In the genomic region with DNA sequence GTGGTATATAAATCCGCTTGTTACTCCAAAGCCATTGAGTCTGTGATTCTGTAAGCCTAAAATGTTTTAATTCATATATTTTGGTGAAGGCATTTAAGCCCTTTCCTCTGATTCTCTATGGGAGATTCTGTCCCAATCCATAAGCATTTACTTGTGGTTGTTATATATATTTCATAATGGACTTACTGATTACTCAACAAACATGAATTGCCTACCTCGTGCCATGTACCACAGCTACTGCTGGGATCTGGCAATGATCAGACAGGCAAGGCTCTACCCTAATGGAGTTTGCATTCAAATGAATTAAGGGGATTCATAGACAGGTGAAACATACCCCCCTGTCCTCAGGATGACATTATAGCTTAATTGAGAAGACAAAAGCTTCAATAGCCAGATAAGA, we compare ENCODE assay signal across 22 cellular contexts. TPM values are rescaled to one million over a fixed set of nuclear protein-coding genes. Genes with fewer than 3 reads are reported as not detected.
A peak's percentile ranks its signal among the peaks of the same experiment; 100 is the strongest.
DNase-seq lines count a peak whose midpoint lies in the region; TF ChIP-seq lines count a peak whose summit lies in the region.
"Had no signal": no experiment of that assay in that cellular context is flagged by ENCODE, and none has a peak within 500 bp of the region (broad histone marks: within the 10 kb centered on the region; RNA-seq: fewer than 3 reads in every experiment).

No MANE protein-coding gene starts in this region.

- H3K36me3 ChIP-seq in KOPT-K1 (ENCODE audit: insufficient read depth, low read length): peaks cover 73% of the 10 kb centered on the region
- peaks cover 97% of the 10 kb centered on the region for H3K36me3 ChIP-seq in OCI-LY7 (ENCODE audit: insufficient read depth, low read length)
- peaks cover 10 to 53% of the 10 kb centered on the region in 2 experiments for H3K36me3 ChIP-seq in mesenchymal stem cell (ENCODE audit: control insufficient read depth in 1 of 2, insufficient read depth in 2 of 2, low read depth in 1 of 2, low read length in 2 of 2)
- H3K36me3 ChIP-seq in testis (ENCODE audit: low read depth, missing control alignments): no peaks in the 10 kb centered on the region
- H3K36me3 ChIP-seq: BE2C, ovary, uterus had no signal

- no peak overlapping the region for H3K4me3 Mint-ChIP-seq in activated T-cell treated with anti-CD3 and anti-CD28 coated beads, Interleukin-2, amount 50 U/mL, for 24 hours

- H3K27ac ChIP-seq in KOPT-K1 (ENCODE audit: low read depth, low read length, poor library complexity, severe bottlenecking) (peak overlapping the region; percentile 100), OCI-LY7 (ENCODE audit: low read depth, low read length, poor library complexity, severe bottlenecking) (peak overlapping the region; percentile 97), mesenchymal stem cell (ENCODE audit: low read length, poor library complexity, severe bottlenecking) (no peak overlapping the region), testis (no peak overlapping the region)
- H3K27ac ChIP-seq: 22Rv1, ovary, uterus had no signal

- H3K9me3 ChIP-seq in KOPT-K1 (ENCODE audit: insufficient read depth, low read length, poor library complexity, severe bottlenecking): no peaks in the 10 kb centered on the region
- H3K9me3 ChIP-seq in OCI-LY7 (ENCODE audit: low read length): no peaks in the 10 kb centered on the region; the same call in 1 of the 2 replicates
- no peaks in the 10 kb centered on the region for H3K9me3 ChIP-seq in mesenchymal stem cell (ENCODE audit: control insufficient read depth, low read length)
- H3K9me3 ChIP-seq in testis: no peaks in the 10 kb centered on the region
- H3K9me3 ChIP-seq: BE2C, gastroesophageal sphincter, ovary, right atrium auricular region, uterus had no signal

- DNase-seq in SIG-M5 treated with dmso at 0.1 percent for 504 hours (lab: John Stamatoyannopoulos, UW; ENCODE audit: unreplicated experiment) (peak; percentile 23), SIG-M5 (lab: John Stamatoyannopoulos, UW) (no peak), OCI-LY7 (ENCODE audit: low spot score) (no peak), mesenchymal stem cell (no peak), testis (no peak)
- DNase-seq in activated CD4-positive, alpha-beta T cell treated with anti-CD3 and anti-CD28 coated beads, Interleukin-2, amount 50 U/mL, for 1 hour: no peak
- no peak for DNase-seq in activated T-cell treated with anti-CD3 and anti-CD28 coated beads, Interleukin-2, amount 50 U/mL, for 24 hours
- DNase-seq: activated CD4-positive, alpha-beta T cell treated with anti-CD3 and anti-CD28 coated beads for 48 hours; activated CD8-positive, alpha-beta memory T cell treated with anti-CD3 and anti-CD28 coated beads, Interleukin-2, amount 50 U/mL, for 48 hours; activated effector memory CD4-positive, alpha-beta T cell treated with Interleukin-2 at 50 U/mL for 16 hours; amniotic stem cell; NCI-H226; ovary; stimulated activated CD4-positive, alpha-beta T cell treated with anti-CD3 and anti-CD28 coated beads, Interleukin-12 subunit alpha, Interleukin-12 subunit beta, amount 100 ng/mL, for 4 hours; uterus had no signal

- peak overlapping the region; percentile 79 for H3K4me3 ChIP-seq in OCI-LY7 (ENCODE audit: low read depth, low read length, poor library complexity, severe bottlenecking)
- H3K4me3 ChIP-seq in mesenchymal stem cell (ENCODE audit: insufficient read depth in 1 of 2, low read depth in 1 of 2, low read length in 2 of 2): no peak overlapping the region
- no peak overlapping the region for H3K4me3 ChIP-seq in testis
- H3K4me3 ChIP-seq: gastroesophageal sphincter, ovary, right atrium auricular region, uterus had no signal

- H3K9me3 Mint-ChIP-seq in activated T-cell treated with anti-CD3 and anti-CD28 coated beads, Interleukin-2, amount 50 U/mL, for 24 hours: no peaks in the 10 kb centered on the region

- peaks cover 32% of the 10 kb centered on the region for H4K20me1 ChIP-seq in OCI-LY7 (ENCODE audit: insufficient read depth, low read length)

- BruUV-seq in OCI-LY7 (replicated peaks; lab: Mats Ljungman, UMichigan): no TSS peak

- no peak overlapping the region for H2BK15ac ChIP-seq in mesenchymal stem cell (ENCODE audit: low read depth, poor library complexity, severe bottlenecking)

- no peaks in the 10 kb centered on the region for H3K27me3 Mint-ChIP-seq in activated T-cell treated with anti-CD3 and anti-CD28 coated beads, Interleukin-2, amount 50 U/mL, for 24 hours

- CTCF ChIA-PET in OCI-LY7 (lab: Charles Lee; ENCODE audit: unreplicated experiment): interaction anchor here (1.1 to 1.5 kb wide), 3 partner anchors 9 to 250 kb away, joined by 3 to 5 read pairs (median 3); no protein-coding TSS in a partner anchor

- peaks cover 16% of the 10 kb centered on the region for H3K79me1 ChIP-seq in mesenchymal stem cell (replicated peaks; ENCODE audit: low read length, poor library complexity, severe bottlenecking)

- H2BK120ac ChIP-seq in mesenchymal stem cell (ENCODE audit: low read depth, low read length): no peak overlapping the region

- H3K4me1 Mint-ChIP-seq in activated T-cell treated with anti-CD3 and anti-CD28 coated beads, Interleukin-2, amount 50 U/mL, for 24 hours (ENCODE audit: low read depth): peaks cover 67% of the 10 kb centered on the region

- H2AFZ ChIP-seq in OCI-LY7 (ENCODE audit: low read length) (no peak overlapping the region), mesenchymal stem cell (ENCODE audit: low read depth, low read length) (no peak overlapping the region)

- whole genome bisulfite sequencing in mesenchymal stem cell: 90% methylated on average over 2 of the region's 2 CpGs
- 79 to 91% methylated on average over 2 of the region's 2 CpGs for WGBS in testis, 2 donors

- H3K4ac ChIP-seq in mesenchymal stem cell (ENCODE audit: low read depth in 1 of 2, low read length in 2 of 2): no peak overlapping the region

- H3K4me2 ChIP-seq in OCI-LY7 (ENCODE audit: low read length) (peak overlapping the region; percentile 74), mesenchymal stem cell (ENCODE audit: low read length, poor library complexity, severe bottlenecking) (no peak overlapping the region)

- no peak overlapping the region for H3K23ac ChIP-seq in mesenchymal stem cell (ENCODE audit: low read length in 2 of 2)

- H3K9me2 ChIP-seq in OCI-LY7 (ENCODE audit: insufficient read depth, low read length): no peaks in the 10 kb centered on the region

- peak overlapping the region; percentile 38 for H3K9ac ChIP-seq in mesenchymal stem cell (ENCODE audit: low read length)

- H2BK12ac ChIP-seq in mesenchymal stem cell (ENCODE audit: low read length in 2 of 2): no peak overlapping the region

- H3K18ac ChIP-seq in mesenchymal stem cell (ENCODE audit: low read depth in 1 of 2, low read length in 2 of 2): no peak overlapping the region

- no peak overlapping the region for H4K8ac ChIP-seq in mesenchymal stem cell (ENCODE audit: low read length)

- H2BK5ac ChIP-seq in mesenchymal stem cell (ENCODE audit: low read depth, low read length, poor library complexity, severe bottlenecking): no peak overlapping the region

- peaks cover 100% of the 10 kb centered on the region for H3K79me2 ChIP-seq in OCI-LY7 (ENCODE audit: insufficient read depth, low read depth, low read length)

- H2AK5ac ChIP-seq in mesenchymal stem cell (ENCODE audit: low read length, severe bottlenecking): no peak overlapping the region

- H3K27ac Mint-ChIP-seq in activated T-cell treated with anti-CD3 and anti-CD28 coated beads, Interleukin-2, amount 50 U/mL, for 24 hours: no peak overlapping the region

- H3K36me3 Mint-ChIP-seq in activated T-cell treated with anti-CD3 and anti-CD28 coated beads, Interleukin-2, amount 50 U/mL, for 24 hours (ENCODE audit: low read depth): peaks cover 7% of the 10 kb centered on the region

- intact Hi-C loops in OCI-LY7 (cut with micrococcal nuclease; ENCODE audit: unreplicated experiment): loop anchor here (1.0 to 2.0 kb wide), 2 partner anchors 95 to 246 kb away; no protein-coding TSS in a partner anchor
- intact Hi-C loops in testis (cut with DNase I; ENCODE audit: low total_unique reads): no loop called here

- H3K4me1 ChIP-seq in OCI-LY7 (ENCODE audit: insufficient read depth, low read length, poor library complexity, severe bottlenecking) (peaks cover 82% of the 10 kb centered on the region), mesenchymal stem cell (ENCODE audit: control insufficient read depth, insufficient read depth, low read depth, low read length) (peaks cover 19% of the 10 kb centered on the region), testis (no peaks in the 10 kb centered on the region)
- H3K4me1 ChIP-seq: BE2C had no signal

- TF ChIP-seq POLR2A in testis (IDR thresholded peaks at IDR 0.05): no peak

- TF ChIP-seq CTCF in OCI-LY7 (conservative IDR thresholded peaks at IDR 0.05; ENCODE audit: low read length) (no peak), testis (IDR thresholded peaks at IDR 0.05) (no peak)

- POLR2A ChIA-PET in OCI-LY7 (lab: Charles Lee): interaction anchor here (0.5 to 8.6 kb wide), 4 partner anchors 9 to 246 kb away, joined by 3 to 215 read pairs (median 4); no protein-coding TSS in a partner anchor

- no peaks in the 10 kb centered on the region for H3K27me3 ChIP-seq in mesenchymal stem cell (ENCODE audit: control insufficient read depth in 1 of 2, insufficient read depth in 1 of 2, low read length in 2 of 2)
- no peaks in the 10 kb centered on the region for H3K27me3 ChIP-seq in testis
- H3K27me3 ChIP-seq: BE2C, gastroesophageal sphincter, ovary, right atrium auricular region, uterus had no signal

- no peak overlapping the region for H4K91ac ChIP-seq in mesenchymal stem cell (ENCODE audit: low read length)

- no peak overlapping the region for H3K14ac ChIP-seq in mesenchymal stem cell (ENCODE audit: low read length in 2 of 2)

RNA-seq across cellular contexts. Expression of gene C9orf152, which starts 54.5 kb away (rescaled TPM):
- not detected in 2 replicates for total RNA-seq in OCI-LY7 (2014; rRNA removed; shearing (Covaris generic))
- total RNA-seq in OCI-LY7 (2022): not detected in 2 replicates
- polyA plus RNA-seq in mesenchymal stem cell (2013, experiment 1 of 2): not detected
- not detected for polyA plus RNA-seq in mesenchymal stem cell (2013, experiment 2 of 2)
- not detected for total RNA-seq in testis
- not detected for polyA plus RNA-seq in testis (ENCODE audit: insufficient read depth, low read depth, low replicate concordance)
- total RNA-seq: cardiac septum, dermis microvascular lymphatic vessel endothelial cell, right atrium auricular region had no signal

Comparison
In these comparisons a context has a peak if more than half of its experiments do, and no peak if none do; other contexts are left out.
1. H3K27ac ChIP-seq: peak in KOPT-K1 (single experiment) and OCI-LY7 (single experiment); none in mesenchymal stem cell (single experiment) and testis (0 of 2).